Comparison of ENCODE assay signal across 10 cellular contexts in genomic region chr13:84645196-84646071, GRCh38.
DNase-seq lines count a peak whose midpoint lies in the region; ATAC-seq and TF ChIP-seq lines count a peak whose summit lies in the region.
"Had no signal": no experiment of that assay in that cellular context is flagged by ENCODE, and none has a peak within 500 bp of the region (broad histone marks: within the 10 kb centered on the region; RNA-seq: fewer than 3 reads in every experiment).

No MANE protein-coding gene starts in this region.

- no peak overlapping the region for H2AK5ac ChIP-seq in mesendoderm (ENCODE audit: low read length)

- ATAC-seq in right lobe of liver: no peak
- ATAC-seq: activated CD4-positive, alpha-beta T cell treated with anti-CD3 and anti-CD28 coated beads for 36 hours had no signal

- TF ChIP-seq CTCF in right lobe of liver (IDR thresholded peaks at IDR 0.05): no peak
- TF ChIP-seq CTCF in stomach (IDR thresholded peaks at IDR 0.05): no peak

- no peak overlapping the region for H2BK15ac ChIP-seq in mesendoderm (replicated peaks; ENCODE audit: low read depth)

- H3K4ac ChIP-seq in mesendoderm (ENCODE audit: low read depth, low read length): no peak overlapping the region

- no peaks in the 10 kb centered on the region for H3K36me3 ChIP-seq in MG63
- H3K36me3 ChIP-seq in mesendoderm (ENCODE audit: control insufficient read depth, insufficient read depth, low read length): no peaks in the 10 kb centered on the region
- no peaks in the 10 kb centered on the region for H3K36me3 ChIP-seq in right lobe of liver
- H3K36me3 ChIP-seq in stomach: no peaks in the 10 kb centered on the region

- no peak overlapping the region for H3K56ac ChIP-seq in mesendoderm (ENCODE audit: low read length)

- WGBS in mesendoderm (ENCODE audit: extremely low coverage, insufficient coverage, low lambda C conversion rate): no CpG with 5 or more reads among the region's 4 CpGs
- 23% methylated on average over 3 of the region's 4 CpGs for WGBS in right lobe of liver (ENCODE audit: insufficient coverage, low coverage, low lambda C conversion rate, missing lambda C conversion rate)
- 21 to 33% (median 24%) methylated on average over 4 of the region's 4 CpGs for WGBS in stomach, 5 donors

- no peak overlapping the region for H3K18ac ChIP-seq in mesendoderm (ENCODE audit: low read length)

- H3K23ac ChIP-seq in mesendoderm (ENCODE audit: low read length): no peak overlapping the region

- H2BK120ac ChIP-seq in mesendoderm (ENCODE audit: low read depth, low read length): no peak overlapping the region

- H4K8ac ChIP-seq in mesendoderm (ENCODE audit: low read depth, low read length): no peak overlapping the region

- H3K27ac ChIP-seq in mesendoderm (ENCODE audit: low read depth, low read length) (no peak overlapping the region), right lobe of liver (no peak overlapping the region), stomach (no peak overlapping the region)

- intact Hi-C loops in right lobe of liver (cut with DNase I): no loop called here
- intact Hi-C loops in stomach (cut with DNase I; ENCODE audit: low total_unique reads): no loop called here

- no peak overlapping the region for H3K4me3 ChIP-seq in MG63
- no peak overlapping the region for H3K4me3 ChIP-seq in mesendoderm (ENCODE audit: low read length)
- H3K4me3 ChIP-seq in right lobe of liver: no peak overlapping the region
- H3K4me3 ChIP-seq in stomach: no peak overlapping the region

- H3K79me1 ChIP-seq in mesendoderm (ENCODE audit: low read length): no peaks in the 10 kb centered on the region

- H3K79me2 ChIP-seq in mesendoderm (ENCODE audit: control insufficient read depth, insufficient read depth, low read length): no peaks in the 10 kb centered on the region

- no peak for TF ChIP-seq EP300 in stomach (IDR thresholded peaks at IDR 0.05)

- H2BK5ac ChIP-seq in mesendoderm (ENCODE audit: low read length): no peak overlapping the region

- H3K4me1 ChIP-seq in mesendoderm (ENCODE audit: control insufficient read depth, low read depth, low read length): no peaks in the 10 kb centered on the region
- H3K4me1 ChIP-seq in right lobe of liver: no peaks in the 10 kb centered on the region
- H3K4me1 ChIP-seq in stomach: peaks cover 0 to 8% (median 3%) of the 10 kb centered on the region in 4 donors

- H3K4me2 ChIP-seq in mesendoderm (ENCODE audit: low read length): no peak overlapping the region

- no peak overlapping the region for H3K9ac ChIP-seq in mesendoderm (ENCODE audit: low read length)

- no peak overlapping the region for H4K5ac ChIP-seq in mesendoderm (ENCODE audit: low read length)

- DNase-seq in EH (ENCODE audit: low read depth): peak; percentile 94
- peak; percentile 29 for DNase-seq in MG63
- DNase-seq in UCSD-AML1 (lab: John Stamatoyannopoulos, UW; ENCODE audit: unreplicated experiment): peak; percentile 24
- peak; percentile 22 for DNase-seq in mesendoderm
- DNase-seq in right lobe of liver: no peak
- no peak for DNase-seq in NCI-H187 treated with DMSO at 0.1 percent for 48 hours (lab: John Stamatoyannopoulos, UW)
- no peak for DNase-seq in stomach
- DNase-seq: activated CD4-positive, alpha-beta T cell treated with anti-CD3 and anti-CD28 coated beads for 36 hours; islet precursor cell; stimulated activated CD4-positive, alpha-beta T cell treated with anti-CD3 and anti-CD28 coated beads, Interleukin-2, amount 100 ng/mL, for 48 hours had no signal

- TF ChIP-seq POLR2A in right lobe of liver (IDR thresholded peaks at IDR 0.05) (no peak), stomach (IDR thresholded peaks at IDR 0.05) (no peak)

- no peaks in the 10 kb centered on the region for H3K27me3 ChIP-seq in MG63
- no peaks in the 10 kb centered on the region for H3K27me3 ChIP-seq in mesendoderm (ENCODE audit: insufficient read depth, low read length, poor library complexity)
- no peaks in the 10 kb centered on the region for H3K27me3 ChIP-seq in right lobe of liver
- no peaks in the 10 kb centered on the region for H3K27me3 ChIP-seq in stomach

- H3K9me3 ChIP-seq in MG63 (0 out of 2 replicates have a peak, but pooled peaks cover 2% of the 10 kb centered on the region), right lobe of liver (no peaks in the 10 kb centered on the region), stomach (peaks cover 0 to 6% (median 0%) of the 10 kb centered on the region in 4 donors)

Comparison
In these comparisons a context has a peak if more than half of its experiments do, and no peak if none do; other contexts are left out.
1. DNase-seq: peak in EH (single experiment), MG63 (single experiment), UCSD-AML1 (single experiment) and mesendoderm (single experiment); none in right lobe of liver (0 of 3), NCI-H187 treated with DMSO at 0.1 percent for 48 hours (single experiment) and stomach (single experiment).